In genomic region chr7:98156700-98157099, GRCh38 we compare ENCODE assay signal across 40 cellular contexts. TPM values are rescaled to one million over a fixed set of nuclear protein-coding genes. Genes with fewer than 3 reads are reported as not detected.
"Had no signal": no experiment of that assay in that cellular context is flagged by ENCODE, and none has a peak within 500 bp of the region (broad histone marks: within the 10 kb centered on the region; RNA-seq: fewer than 3 reads in every experiment).

No MANE protein-coding gene starts in this region.

- H3K27me3 ChIP-seq: adrenal gland, ascending aorta, body of pancreas, brain microvascular endothelial cell, breast epithelium, cardiac muscle cell had no signal

- ATAC-seq: activated naive CD4-positive, alpha-beta T cell treated with anti-CD3 and anti-CD28 coated beads, Interleukin-2, amount 50 U/mL, for 72 hours; activated naive CD8-positive, alpha-beta T cell treated with anti-CD3 and anti-CD28 coated beads, Interleukin-2, amount 50 U/mL, for 24 hours; activated T-cell treated with anti-CD3 and anti-CD28 coated beads, Interleukin-2, amount 50 U/mL, for 4 hours; activated T-cell treated with anti-CD3 and anti-CD28 coated beads, Interleukin-2, amount 50 U/mL, for 72 hours; activated T-helper 17 cell treated with anti-CD3 and anti-CD28 coated beads, Interleukin-2, amount 50 U/mL, for 72 hours; body of pancreas had no signal

- FAIRE-seq: astrocyte, bronchial epithelial cell had no signal

- H3K27ac Mint-ChIP-seq: activated naive CD4-positive, alpha-beta T cell treated with anti-CD3 and anti-CD28 coated beads for 36 hours; activated naive CD4-positive, alpha-beta T cell treated with anti-CD3 and anti-CD28 coated beads, Interleukin-2, amount 10 ng/mL, durations not matched to agents 7 days and 5 days; activated naive CD4-positive, alpha-beta T cell treated with anti-CD3 and anti-CD28 coated beads, Interleukin-2, amount 50 U/mL, for 24 hours; activated naive CD4-positive, alpha-beta T cell treated with anti-CD3 and anti-CD28 coated beads, Interleukin-2, amount 50 U/mL, for 72 hours; activated naive CD8-positive, alpha-beta T cell; activated naive CD8-positive, alpha-beta T cell treated with anti-CD3 and anti-CD28 coated beads for 36 hours; activated naive CD8-positive, alpha-beta T cell treated with anti-CD3 and anti-CD28 coated beads, Interleukin-2, amount 10 ng/mL, durations not matched to agents 7 days and 5 days; activated naive CD8-positive, alpha-beta T cell treated with anti-CD3 and anti-CD28 coated beads, Interleukin-2, amount 50 U/mL, for 24 hours; activated T-cell treated with anti-CD3 and anti-CD28 coated beads, Interleukin-2, amount 50 U/mL, for 24 hours; activated T-cell treated with anti-CD3 and anti-CD28 coated beads, Interleukin-2, amount 50 U/mL, for 72 hours; activated T-helper 1 cell treated with anti-CD3 and anti-CD28 coated beads, Interleukin-12 subunit alpha, Interleukin-12 subunit beta, Interleukin-2, Interleukin-4 antibody, amounts not matched to agents 30 ng/mL and 10 ng/mL and 1 ng/mL, durations not matched to agents 14 hours and 24 hours and 36 hours; activated T-helper 17 cell treated with anti-CD3 and anti-CD28 coated beads, Interleukin-2, amount 50 U/mL, for 72 hours; activated T-helper 2 cell treated with anti-CD3 and anti-CD28 coated beads, Interferon-gamma antibody, Interleukin-2, Interleukin-4, amounts not matched to agents 10 μg/mL and 5 μg/mL and 100 μg/mL, durations not matched to agents 14 hours and 24 hours and 36 hours; brain had no signal

- H3K27ac ChIP-seq: adrenal gland, ascending aorta, body of pancreas, brain microvascular endothelial cell, breast epithelium, cardiac muscle cell had no signal

- H3K4me3 Mint-ChIP-seq: activated naive CD4-positive, alpha-beta T cell treated with anti-CD3 and anti-CD28 coated beads for 36 hours; activated naive CD4-positive, alpha-beta T cell treated with anti-CD3 and anti-CD28 coated beads, Interleukin-2, amount 10 ng/mL, durations not matched to agents 7 days and 5 days; activated naive CD4-positive, alpha-beta T cell treated with anti-CD3 and anti-CD28 coated beads, Interleukin-2, amount 50 U/mL, for 24 hours; activated naive CD8-positive, alpha-beta T cell; activated naive CD8-positive, alpha-beta T cell treated with anti-CD3 and anti-CD28 coated beads for 36 hours; activated naive CD8-positive, alpha-beta T cell treated with anti-CD3 and anti-CD28 coated beads, Interleukin-2, amount 10 ng/mL, durations not matched to agents 7 days and 5 days; activated naive CD8-positive, alpha-beta T cell treated with anti-CD3 and anti-CD28 coated beads, Interleukin-2, amount 50 U/mL, for 24 hours; activated T-cell treated with anti-CD3 and anti-CD28 coated beads, Interleukin-2, amount 50 U/mL, for 24 hours; activated T-cell treated with anti-CD3 and anti-CD28 coated beads, Interleukin-2, amount 50 U/mL, for 4 hours; activated T-cell treated with anti-CD3 and anti-CD28 coated beads, Interleukin-2, amount 50 U/mL, for 72 hours; activated T-helper 1 cell treated with anti-CD3 and anti-CD28 coated beads, Interleukin-12 subunit alpha, Interleukin-12 subunit beta, Interleukin-2, Interleukin-4 antibody, amounts not matched to agents 30 ng/mL and 10 ng/mL and 1 ng/mL, durations not matched to agents 14 hours and 24 hours and 36 hours; activated T-helper 17 cell treated with anti-CD3 and anti-CD28 coated beads, Interleukin-2, amount 50 U/mL, for 72 hours; brain; central memory CD8-positive, alpha-beta T cell had no signal

- H3K27me3 Mint-ChIP-seq: activated naive CD4-positive, alpha-beta T cell treated with anti-CD3 and anti-CD28 coated beads, Interleukin-2, amount 10 ng/mL, durations not matched to agents 7 days and 5 days; activated naive CD4-positive, alpha-beta T cell treated with anti-CD3 and anti-CD28 coated beads, Interleukin-2, amount 50 U/mL, for 24 hours; activated naive CD8-positive, alpha-beta T cell; activated naive CD8-positive, alpha-beta T cell treated with anti-CD3 and anti-CD28 coated beads for 36 hours; activated naive CD8-positive, alpha-beta T cell treated with anti-CD3 and anti-CD28 coated beads, Interleukin-2, amount 10 ng/mL, durations not matched to agents 7 days and 5 days; activated naive CD8-positive, alpha-beta T cell treated with anti-CD3 and anti-CD28 coated beads, Interleukin-2, amount 50 U/mL, for 24 hours; activated T-cell treated with anti-CD3 and anti-CD28 coated beads, Interleukin-2, amount 50 U/mL, for 24 hours; activated T-helper 17 cell treated with anti-CD3 and anti-CD28 coated beads, Interleukin-2, amount 50 U/mL, for 72 hours; brain; central memory CD8-positive, alpha-beta T cell had no signal

- H3K4me1 ChIP-seq: adrenal gland, ascending aorta, body of pancreas, breast epithelium had no signal

- H3K9me3 Mint-ChIP-seq: activated naive CD4-positive, alpha-beta T cell treated with anti-CD3 and anti-CD28 coated beads for 36 hours; activated naive CD4-positive, alpha-beta T cell treated with anti-CD3 and anti-CD28 coated beads, Interleukin-2, amount 10 ng/mL, durations not matched to agents 7 days and 5 days; activated naive CD4-positive, alpha-beta T cell treated with anti-CD3 and anti-CD28 coated beads, Interleukin-2, amount 50 U/mL, for 24 hours; activated naive CD4-positive, alpha-beta T cell treated with anti-CD3 and anti-CD28 coated beads, Interleukin-2, amount 50 U/mL, for 72 hours; activated naive CD8-positive, alpha-beta T cell treated with anti-CD3 and anti-CD28 coated beads for 36 hours; activated naive CD8-positive, alpha-beta T cell treated with anti-CD3 and anti-CD28 coated beads, Interleukin-2, amount 10 ng/mL, durations not matched to agents 7 days and 5 days; activated naive CD8-positive, alpha-beta T cell treated with anti-CD3 and anti-CD28 coated beads, Interleukin-2, amount 50 U/mL, for 24 hours; activated T-cell treated with anti-CD3 and anti-CD28 coated beads, Interleukin-2, amount 50 U/mL, for 24 hours; activated T-cell treated with anti-CD3 and anti-CD28 coated beads, Interleukin-2, amount 50 U/mL, for 4 hours; activated T-cell treated with anti-CD3 and anti-CD28 coated beads, Interleukin-2, amount 50 U/mL, for 72 hours; activated T-helper 1 cell treated with anti-CD3 and anti-CD28 coated beads, Interleukin-12 subunit alpha, Interleukin-12 subunit beta, Interleukin-2, Interleukin-4 antibody, amounts not matched to agents 30 ng/mL and 10 ng/mL and 1 ng/mL, durations not matched to agents 14 hours and 24 hours and 36 hours; activated T-helper 17 cell treated with anti-CD3 and anti-CD28 coated beads, Interleukin-2, amount 50 U/mL, for 72 hours; activated T-helper 2 cell treated with anti-CD3 and anti-CD28 coated beads, Interferon-gamma antibody, Interleukin-2, Interleukin-4, amounts not matched to agents 10 μg/mL and 5 μg/mL and 100 μg/mL, durations not matched to agents 14 hours and 24 hours and 36 hours; central memory CD8-positive, alpha-beta T cell had no signal

- H3K4me1 Mint-ChIP-seq: activated naive CD4-positive, alpha-beta T cell treated with anti-CD3 and anti-CD28 coated beads, Interleukin-2, amount 10 ng/mL, durations not matched to agents 7 days and 5 days; activated naive CD4-positive, alpha-beta T cell treated with anti-CD3 and anti-CD28 coated beads, Interleukin-2, amount 50 U/mL, for 24 hours; activated naive CD8-positive, alpha-beta T cell treated with anti-CD3 and anti-CD28 coated beads for 36 hours; activated naive CD8-positive, alpha-beta T cell treated with anti-CD3 and anti-CD28 coated beads, Interleukin-2, amount 10 ng/mL, durations not matched to agents 7 days and 5 days; activated naive CD8-positive, alpha-beta T cell treated with anti-CD3 and anti-CD28 coated beads, Interleukin-2, amount 50 U/mL, for 24 hours; activated T-helper 17 cell treated with anti-CD3 and anti-CD28 coated beads, Interleukin-2, amount 50 U/mL, for 72 hours; brain had no signal

- H3K4me3 ChIP-seq: adrenal gland, ascending aorta, body of pancreas, breast epithelium, cardiac muscle cell had no signal

- H3K9me3 ChIP-seq: adrenal gland, ascending aorta, body of pancreas, breast epithelium had no signal

- DNase-seq: activated effector memory CD4-positive, alpha-beta T cell treated with anti-CD3 and anti-CD28 coated beads, Interleukin-2, amount 50 U/mL, for 16 hours; activated effector memory CD4-positive, alpha-beta T cell treated with Interleukin-2 at 50 U/mL for 16 hours; activated gamma-delta T cell; activated gamma-delta T cell treated with Interleukin-2 at 50 U/mL for 16 hours; activated naive CD4-positive, alpha-beta T cell; activated naive CD4-positive, alpha-beta T cell treated with anti-CD3 and anti-CD28 coated beads for 36 hours; activated naive CD4-positive, alpha-beta T cell treated with anti-CD3 and anti-CD28 coated beads, Interleukin-2, amount 10 ng/mL, durations not matched to agents 7 days and 5 days; activated naive CD4-positive, alpha-beta T cell treated with anti-CD3 and anti-CD28 coated beads, Interleukin-2, amount 50 U/mL, for 16 hours; activated naive CD4-positive, alpha-beta T cell treated with Interleukin-2 at 50 U/mL for 16 hours; activated naive CD8-positive, alpha-beta T cell treated with anti-CD3 and anti-CD28 coated beads for 36 hours; activated naive CD8-positive, alpha-beta T cell treated with anti-CD3 and anti-CD28 coated beads, Interleukin-2, amount 10 ng/mL, durations not matched to agents 7 days and 5 days; activated naive CD8-positive, alpha-beta T cell treated with anti-CD3 and anti-CD28 coated beads, Interleukin-2, amount 50 U/mL, for 24 hours; activated T-cell treated with anti-CD3 and anti-CD28 coated beads, Interleukin-2, amount 50 U/mL, for 24 hours; activated T-cell treated with anti-CD3 and anti-CD28 coated beads, Interleukin-2, amount 50 U/mL, for 4 hours; activated T-cell treated with anti-CD3 and anti-CD28 coated beads, Interleukin-2, amount 50 U/mL, for 48 hours; activated T-cell treated with anti-CD3 and anti-CD28 coated beads, Interleukin-2, amount 50 U/mL, for 72 hours; adrenal gland; amniotic stem cell; amygdala; anterior cingulate cortex; aorta; body of pancreas; brain microvascular endothelial cell; caudate nucleus; central memory CD4-positive, alpha-beta T cell; cerebellar nuclear complex had no signal

RNA-seq across cellular contexts. Expression of gene BHLHA15, which starts 54.5 kb away (rescaled TPM):
- total RNA-seq: activated naive CD8-positive, alpha-beta T cell treated with anti-CD3 and anti-CD28 coated beads, Interleukin-2, amount 10 ng/mL, durations not matched to agents 7 days and 5 days; activated T-helper 17 cell treated with anti-CD3 and anti-CD28 coated beads, Interleukin-2, amount 50 U/mL, for 72 hours; aorta; ascending aorta; cardiac septum had no signal
- polyA plus RNA-seq: cardiac muscle cell had no signal
